In genomic region chr5:148619484-148619883, GRCh38 we compare ENCODE assay signal across 18 cellular contexts. TPM values are rescaled to one million over a fixed set of nuclear protein-coding genes. Genes with fewer than 3 reads are reported as not detected.
"Had no signal": no experiment of that assay in that cellular context is flagged by ENCODE, and none has a peak within 500 bp of the region (broad histone marks: within the 10 kb centered on the region; RNA-seq: fewer than 3 reads in every experiment).

No MANE protein-coding gene starts in this region.

- H3K9me3 Mint-ChIP-seq: activated naive CD4-positive, alpha-beta T cell treated with anti-CD3 and anti-CD28 coated beads, Interleukin-2, amount 10 ng/mL, durations not matched to agents 7 days and 5 days; mesothelial cell of epicardium; neural crest cell had no signal

- DNase-seq: activated naive CD4-positive, alpha-beta T cell treated with anti-CD3 and anti-CD28 coated beads, Interleukin-2, amount 10 ng/mL, durations not matched to agents 7 days and 5 days; lower lobe of right lung; psoas muscle; sigmoid colon; stimulated activated CD4-positive, alpha-beta T cell treated with anti-CD3 and anti-CD28 coated beads, Interleukin-2, amount 100 ng/mL, for 48 hours; stimulated activated naive CD4-positive, alpha-beta T cell; T-helper 1 cell; WERI-Rb-1 had no signal

- H3K27ac ChIP-seq: esophagus muscularis mucosa, lower lobe of right lung, psoas muscle, sigmoid colon, tibial nerve, vagina, WERI-Rb-1 had no signal

- H3K27me3 ChIP-seq: esophagus muscularis mucosa, sigmoid colon, tibial nerve, vagina had no signal

- H3K4me1 ChIP-seq: esophagus muscularis mucosa, lower lobe of right lung, psoas muscle, tibial nerve, vagina had no signal

- H3K4me3 Mint-ChIP-seq: activated naive CD4-positive, alpha-beta T cell treated with anti-CD3 and anti-CD28 coated beads, Interleukin-2, amount 10 ng/mL, durations not matched to agents 7 days and 5 days; mesothelial cell of epicardium; neural crest cell had no signal

- H3K27ac Mint-ChIP-seq: activated naive CD4-positive, alpha-beta T cell treated with anti-CD3 and anti-CD28 coated beads, Interleukin-2, amount 10 ng/mL, durations not matched to agents 7 days and 5 days; mesothelial cell of epicardium had no signal

- H3K36me3 Mint-ChIP-seq: activated naive CD4-positive, alpha-beta T cell treated with anti-CD3 and anti-CD28 coated beads, Interleukin-2, amount 10 ng/mL, durations not matched to agents 7 days and 5 days; mesothelial cell of epicardium had no signal

- H3K9me3 ChIP-seq: esophagus muscularis mucosa, lower lobe of right lung, psoas muscle, sigmoid colon, tibial nerve, vagina had no signal

- H3K4me3 ChIP-seq: esophagus muscularis mucosa, lower lobe of right lung, psoas muscle, sigmoid colon, tibial nerve, vagina had no signal

- H3K36me3 ChIP-seq: esophagus muscularis mucosa, lower lobe of right lung, sigmoid colon, tibial nerve, vagina, WERI-Rb-1 had no signal

- ATAC-seq: lower lobe of right lung, psoas muscle, SK-N-SH treated with all-trans-retinoic acid at 6 μM for 48 hours had no signal

RNA-seq across cellular contexts. Expression of gene HTR4, which starts 34.8 kb away (rescaled TPM):
- total RNA-seq: fibroblast of villous mesenchyme, glomerular endothelial cell, lower lobe of right lung, neural crest cell, osteocyte, subcutaneous adipose tissue had no signal
